Comparison of ENCODE assay signal across 1 cellular context in the genomic region with DNA sequence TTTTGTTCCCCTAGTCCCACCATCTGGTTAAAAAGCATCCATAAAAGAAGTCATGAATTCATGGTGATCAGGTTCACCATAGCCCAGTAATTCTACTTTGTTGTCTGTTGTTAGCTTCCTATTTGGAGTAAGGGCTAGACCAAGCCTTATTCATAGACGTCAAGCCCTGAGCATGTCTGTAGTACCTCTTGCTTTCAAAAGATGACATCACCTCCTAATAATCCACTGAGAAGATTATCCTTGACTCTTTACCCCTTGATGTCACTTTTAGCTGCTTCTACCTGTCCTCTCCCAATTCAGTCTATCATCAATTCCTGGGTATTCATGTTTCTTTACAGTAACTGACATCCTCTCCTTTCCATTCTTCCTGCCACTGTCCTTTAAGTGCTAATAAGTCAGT.
TF ChIP-seq lines count a peak whose summit lies in the region.

No MANE protein-coding gene starts in this region.

TF ChIP-seq in A549, 52 proteins besides CTCF, POLR2A, EP300 and RAD21 (continued from another document):
- TF ChIP-seq REST (IDR thresholded peaks at IDR 0.05) (no peak), MYC (IDR thresholded peaks at IDR 0.05; ENCODE audit: borderline replicate concordance, low read length) (no peak)
TF ChIP-seq in A549: peak in this region for 0.
